1 cellular context compared by ENCODE assay signal in genomic region chr13:99501135-99501951, GRCh38.
TF ChIP-seq lines count a peak whose summit lies in the region.

TSS of gene TM9SF2 (plus strand) at chr13:99501472. CDS start at chr13:99501607, 135 bp downstream.

TF ChIP-seq in H1, 55 proteins besides CTCF, POLR2A, EP300 and RAD21:
- TF ChIP-seq, protein P1, sequence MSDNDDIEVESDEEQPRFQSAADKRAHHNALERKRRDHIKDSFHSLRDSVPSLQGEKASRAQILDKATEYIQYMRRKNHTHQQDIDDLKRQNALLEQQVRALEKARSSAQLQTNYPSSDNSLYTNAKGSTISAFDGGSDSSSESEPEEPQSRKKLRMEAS (IDR thresholded peaks at IDR 0.05): peak; percentile 73
- peak; percentile 94 for TF ChIP-seq RBBP5 (IDR thresholded peaks at IDR 0.05; ENCODE audit: borderline replicate concordance, low read depth, low read length)
- TF ChIP-seq, protein P2, sequence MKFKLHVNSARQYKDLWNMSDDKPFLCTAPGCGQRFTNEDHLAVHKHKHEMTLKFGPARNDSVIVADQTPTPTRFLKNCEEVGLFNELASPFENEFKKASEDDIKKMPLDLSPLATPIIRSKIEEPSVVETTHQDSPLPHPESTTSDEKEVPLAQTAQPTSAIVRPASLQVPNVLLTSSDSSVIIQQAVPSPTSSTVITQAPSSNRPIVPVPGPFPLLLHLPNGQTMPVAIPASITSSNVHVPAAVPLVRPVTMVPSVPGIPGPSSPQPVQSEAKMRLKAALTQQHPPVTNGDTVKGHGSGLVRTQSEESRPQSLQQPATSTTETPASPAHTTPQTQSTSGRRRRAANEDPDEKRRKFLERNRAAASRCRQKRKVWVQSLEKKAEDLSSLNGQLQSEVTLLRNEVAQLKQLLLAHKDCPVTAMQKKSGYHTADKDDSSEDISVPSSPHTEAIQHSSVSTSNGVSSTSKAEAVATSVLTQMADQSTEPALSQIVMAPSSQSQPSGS (IDR thresholded peaks at IDR 0.05; ENCODE audit: low read length): no peak
- peak; percentile 73 for TF ChIP-seq KDM4A (IDR thresholded peaks at IDR 0.05; ENCODE audit: low read depth, low read length, severe bottlenecking)
- TF ChIP-seq, protein P3, sequence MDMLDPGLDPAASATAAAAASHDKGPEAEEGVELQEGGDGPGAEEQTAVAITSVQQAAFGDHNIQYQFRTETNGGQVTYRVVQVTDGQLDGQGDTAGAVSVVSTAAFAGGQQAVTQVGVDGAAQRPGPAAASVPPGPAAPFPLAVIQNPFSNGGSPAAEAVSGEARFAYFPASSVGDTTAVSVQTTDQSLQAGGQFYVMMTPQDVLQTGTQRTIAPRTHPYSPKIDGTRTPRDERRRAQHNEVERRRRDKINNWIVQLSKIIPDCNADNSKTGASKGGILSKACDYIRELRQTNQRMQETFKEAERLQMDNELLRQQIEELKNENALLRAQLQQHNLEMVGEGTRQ (IDR thresholded peaks at IDR 0.05; ENCODE audit: low read length): no peak
- TF ChIP-seq JUN (IDR thresholded peaks at IDR 0.05; ENCODE audit: low read depth, low read length): no peak
- TF ChIP-seq, protein P4, sequence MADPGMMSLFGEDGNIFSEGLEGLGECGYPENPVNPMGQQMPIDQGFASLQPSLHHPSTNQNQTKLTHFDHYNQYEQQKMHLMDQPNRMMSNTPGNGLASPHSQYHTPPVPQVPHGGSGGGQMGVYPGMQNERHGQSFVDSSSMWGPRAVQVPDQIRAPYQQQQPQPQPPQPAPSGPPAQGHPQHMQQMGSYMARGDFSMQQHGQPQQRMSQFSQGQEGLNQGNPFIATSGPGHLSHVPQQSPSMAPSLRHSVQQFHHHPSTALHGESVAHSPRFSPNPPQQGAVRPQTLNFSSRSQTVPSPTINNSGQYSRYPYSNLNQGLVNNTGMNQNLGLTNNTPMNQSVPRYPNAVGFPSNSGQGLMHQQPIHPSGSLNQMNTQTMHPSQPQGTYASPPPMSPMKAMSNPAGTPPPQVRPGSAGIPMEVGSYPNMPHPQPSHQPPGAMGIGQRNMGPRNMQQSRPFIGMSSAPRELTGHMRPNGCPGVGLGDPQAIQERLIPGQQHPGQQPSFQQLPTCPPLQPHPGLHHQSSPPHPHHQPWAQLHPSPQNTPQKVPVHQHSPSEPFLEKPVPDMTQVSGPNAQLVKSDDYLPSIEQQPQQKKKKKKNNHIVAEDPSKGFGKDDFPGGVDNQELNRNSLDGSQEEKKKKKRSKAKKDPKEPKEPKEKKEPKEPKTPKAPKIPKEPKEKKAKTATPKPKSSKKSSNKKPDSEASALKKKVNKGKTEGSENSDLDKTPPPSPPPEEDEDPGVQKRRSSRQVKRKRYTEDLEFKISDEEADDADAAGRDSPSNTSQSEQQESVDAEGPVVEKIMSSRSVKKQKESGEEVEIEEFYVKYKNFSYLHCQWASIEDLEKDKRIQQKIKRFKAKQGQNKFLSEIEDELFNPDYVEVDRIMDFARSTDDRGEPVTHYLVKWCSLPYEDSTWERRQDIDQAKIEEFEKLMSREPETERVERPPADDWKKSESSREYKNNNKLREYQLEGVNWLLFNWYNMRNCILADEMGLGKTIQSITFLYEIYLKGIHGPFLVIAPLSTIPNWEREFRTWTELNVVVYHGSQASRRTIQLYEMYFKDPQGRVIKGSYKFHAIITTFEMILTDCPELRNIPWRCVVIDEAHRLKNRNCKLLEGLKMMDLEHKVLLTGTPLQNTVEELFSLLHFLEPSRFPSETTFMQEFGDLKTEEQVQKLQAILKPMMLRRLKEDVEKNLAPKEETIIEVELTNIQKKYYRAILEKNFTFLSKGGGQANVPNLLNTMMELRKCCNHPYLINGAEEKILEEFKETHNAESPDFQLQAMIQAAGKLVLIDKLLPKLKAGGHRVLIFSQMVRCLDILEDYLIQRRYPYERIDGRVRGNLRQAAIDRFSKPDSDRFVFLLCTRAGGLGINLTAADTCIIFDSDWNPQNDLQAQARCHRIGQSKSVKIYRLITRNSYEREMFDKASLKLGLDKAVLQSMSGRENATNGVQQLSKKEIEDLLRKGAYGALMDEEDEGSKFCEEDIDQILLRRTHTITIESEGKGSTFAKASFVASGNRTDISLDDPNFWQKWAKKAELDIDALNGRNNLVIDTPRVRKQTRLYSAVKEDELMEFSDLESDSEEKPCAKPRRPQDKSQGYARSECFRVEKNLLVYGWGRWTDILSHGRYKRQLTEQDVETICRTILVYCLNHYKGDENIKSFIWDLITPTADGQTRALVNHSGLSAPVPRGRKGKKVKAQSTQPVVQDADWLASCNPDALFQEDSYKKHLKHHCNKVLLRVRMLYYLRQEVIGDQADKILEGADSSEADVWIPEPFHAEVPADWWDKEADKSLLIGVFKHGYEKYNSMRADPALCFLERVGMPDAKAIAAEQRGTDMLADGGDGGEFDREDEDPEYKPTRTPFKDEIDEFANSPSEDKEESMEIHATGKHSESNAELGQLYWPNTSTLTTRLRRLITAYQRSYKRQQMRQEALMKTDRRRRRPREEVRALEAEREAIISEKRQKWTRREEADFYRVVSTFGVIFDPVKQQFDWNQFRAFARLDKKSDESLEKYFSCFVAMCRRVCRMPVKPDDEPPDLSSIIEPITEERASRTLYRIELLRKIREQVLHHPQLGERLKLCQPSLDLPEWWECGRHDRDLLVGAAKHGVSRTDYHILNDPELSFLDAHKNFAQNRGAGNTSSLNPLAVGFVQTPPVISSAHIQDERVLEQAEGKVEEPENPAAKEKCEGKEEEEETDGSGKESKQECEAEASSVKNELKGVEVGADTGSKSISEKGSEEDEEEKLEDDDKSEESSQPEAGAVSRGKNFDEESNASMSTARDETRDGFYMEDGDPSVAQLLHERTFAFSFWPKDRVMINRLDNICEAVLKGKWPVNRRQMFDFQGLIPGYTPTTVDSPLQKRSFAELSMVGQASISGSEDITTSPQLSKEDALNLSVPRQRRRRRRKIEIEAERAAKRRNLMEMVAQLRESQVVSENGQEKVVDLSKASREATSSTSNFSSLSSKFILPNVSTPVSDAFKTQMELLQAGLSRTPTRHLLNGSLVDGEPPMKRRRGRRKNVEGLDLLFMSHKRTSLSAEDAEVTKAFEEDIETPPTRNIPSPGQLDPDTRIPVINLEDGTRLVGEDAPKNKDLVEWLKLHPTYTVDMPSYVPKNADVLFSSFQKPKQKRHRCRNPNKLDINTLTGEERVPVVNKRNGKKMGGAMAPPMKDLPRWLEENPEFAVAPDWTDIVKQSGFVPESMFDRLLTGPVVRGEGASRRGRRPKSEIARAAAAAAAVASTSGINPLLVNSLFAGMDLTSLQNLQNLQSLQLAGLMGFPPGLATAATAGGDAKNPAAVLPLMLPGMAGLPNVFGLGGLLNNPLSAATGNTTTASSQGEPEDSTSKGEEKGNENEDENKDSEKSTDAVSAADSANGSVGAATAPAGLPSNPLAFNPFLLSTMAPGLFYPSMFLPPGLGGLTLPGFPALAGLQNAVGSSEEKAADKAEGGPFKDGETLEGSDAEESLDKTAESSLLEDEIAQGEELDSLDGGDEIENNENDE (IDR thresholded peaks at IDR 0.05; ENCODE audit: insufficient replicate concordance, low read length): no peak
- TF ChIP-seq BCL11A (IDR thresholded peaks at IDR 0.05; ENCODE audit: low read depth in 2 of 2, low read length in 2 of 2): no peak
- TF ChIP-seq ASH2L (IDR thresholded peaks at IDR 0.05; ENCODE audit: low read length): peak; percentile 98
- TF ChIP-seq BACH1 (IDR thresholded peaks at IDR 0.05; ENCODE audit: low read length): no peak
- no peak for TF ChIP-seq SIX5 (IDR thresholded peaks at IDR 0.05; ENCODE audit: low read depth, low read length)
- 0 out of 2 replicates have a peak, but pooled peaks have one; percentile 1 for TF ChIP-seq SRF (IDR thresholded peaks at IDR 0.05; ENCODE audit: low read depth, low read length)
- no peak for TF ChIP-seq BRCA1 (IDR thresholded peaks at IDR 0.05; ENCODE audit: low read depth, low read length)
- peak; percentile 96 for TF ChIP-seq SP1 (IDR thresholded peaks at IDR 0.05; ENCODE audit: low read depth, low read length)
- TF ChIP-seq JUND (IDR thresholded peaks at IDR 0.05; ENCODE audit: low read length): no peak
- peak; percentile 3 for TF ChIP-seq NANOG (IDR thresholded peaks at IDR 0.05; ENCODE audit: insufficient read depth, low read depth, low read length, poor library complexity, severe bottlenecking)
- TF ChIP-seq TCF12 (IDR thresholded peaks at IDR 0.05; ENCODE audit: low read depth, low read length): no peak
- peak; percentile 72; the same call in 1 of the 2 replicates for TF ChIP-seq KDM5A (IDR thresholded peaks at IDR 0.05; ENCODE audit: low read length)
- TF ChIP-seq CBX8 (IDR thresholded peaks at IDR 0.05; ENCODE audit: borderline replicate concordance, low read depth, low read length): no peak
- peak; percentile 77 for TF ChIP-seq SAP30 (IDR thresholded peaks at IDR 0.05; ENCODE audit: insufficient read depth, insufficient replicate concordance, low read length)
- no peak for TF ChIP-seq RNF2 (IDR thresholded peaks at IDR 0.05; ENCODE audit: borderline replicate concordance, low read depth, low read length, missing control alignments, poor library complexity, severe bottlenecking)
- peak; percentile 91 for TF ChIP-seq NRF1 (IDR thresholded peaks at IDR 0.05; ENCODE audit: low read depth, low read length)
- no peak for TF ChIP-seq MAFK (IDR thresholded peaks at IDR 0.05; ENCODE audit: low read depth, low read length)
- TF ChIP-seq CHD1 (IDR thresholded peaks at IDR 0.05; ENCODE audit: low read depth, low read length): no peak
- TF ChIP-seq TAF1 (IDR thresholded peaks at IDR 0.05; ENCODE audit: low read depth, low read length): peak; percentile 82
- TF ChIP-seq TEAD4 (IDR thresholded peaks at IDR 0.05; ENCODE audit: low read depth, low read length): no peak
- peak; percentile 53; the same call in 1 of the 2 replicates for TF ChIP-seq POLR2AphosphoS5 (IDR thresholded peaks at IDR 0.05; ENCODE audit: low read depth, low read length)
- peak; percentile 38; the same call in 1 of the 2 replicates for TF ChIP-seq YY1 (IDR thresholded peaks at IDR 0.05; ENCODE audit: low read depth, low read length)
- no peak for TF ChIP-seq EZH2 (IDR thresholded peaks at IDR 0.05; ENCODE audit: low read depth, low read length, severe bottlenecking)
- peak; percentile 84 for TF ChIP-seq EGR1 (IDR thresholded peaks at IDR 0.05; ENCODE audit: borderline replicate concordance, low read depth, low read length)
- TF ChIP-seq SIRT6 (IDR thresholded peaks at IDR 0.05; ENCODE audit: low read length): no peak
- TF ChIP-seq SIN3A (conservative IDR thresholded peaks at IDR 0.05 in 1 of 2, IDR thresholded peaks at IDR 0.05 in 1 of 2; ENCODE audit: low read depth in 1 of 2, low read length in 2 of 2): peak; percentile 78 to 86; a peak in 3 of 4 replicates
- TF ChIP-seq SP2 (IDR thresholded peaks at IDR 0.05; ENCODE audit: low read length): no peak
- TF ChIP-seq POU5F1 (IDR thresholded peaks at IDR 0.05; ENCODE audit: low read depth, low read length): no peak
- TF ChIP-seq KDM1A (IDR thresholded peaks at IDR 0.05; ENCODE audit: borderline replicate concordance, low read length): no peak
- TF ChIP-seq CBX5 (IDR thresholded peaks at IDR 0.05; ENCODE audit: low read depth, low read length): no peak
- no peak for TF ChIP-seq CTBP2 (IDR thresholded peaks at IDR 0.05; ENCODE audit: borderline replicate concordance, insufficient read depth, insufficient read length, low read length)
- no peak for TF ChIP-seq GTF2F1 (IDR thresholded peaks at IDR 0.05; ENCODE audit: borderline replicate concordance, low read depth, low read length)
- peak; percentile 85 for TF ChIP-seq PHF8 (conservative IDR thresholded peaks at IDR 0.05; ENCODE audit: low read depth, low read length)
- TF ChIP-seq CEBPB (IDR thresholded peaks at IDR 0.05; ENCODE audit: low read depth, low read length): no peak
- TF ChIP-seq CHD2 (IDR thresholded peaks at IDR 0.05; ENCODE audit: low read length): no peak; the same call in 1 of the 2 replicates
- no peak for TF ChIP-seq ZNF274 (IDR thresholded peaks at IDR 0.05; ENCODE audit: borderline replicate concordance, extremely low read depth, low read length)
- TF ChIP-seq TAF7 (optimal IDR thresholded peaks at IDR 0.05; ENCODE audit: borderline replicate concordance, low read depth, low read length): peak; percentile 1
- TF ChIP-seq CREB1 (IDR thresholded peaks at IDR 0.05): peak; percentile 91
- no peak for TF ChIP-seq HDAC6 (IDR thresholded peaks at IDR 0.05; ENCODE audit: low read depth, low read length)
- TF ChIP-seq RXRA (IDR thresholded peaks at IDR 0.05; ENCODE audit: insufficient read depth, low read depth, low read length): no peak
- no peak for TF ChIP-seq FOSL1 (IDR thresholded peaks at IDR 0.05; ENCODE audit: insufficient read depth, low read depth, low read length)
- TF ChIP-seq GABPA (IDR thresholded peaks at IDR 0.05; ENCODE audit: borderline replicate concordance, insufficient read depth, low read length): no peak; the same call in 1 of the 2 replicates
- 0 out of 2 replicates have a peak, but pooled peaks have one; percentile 12 for TF ChIP-seq ATF3 (IDR thresholded peaks at IDR 0.05; ENCODE audit: insufficient read depth, low read depth, low read length)
- TF ChIP-seq HDAC2 (IDR thresholded peaks at IDR 0.05; ENCODE audit: borderline replicate concordance in 1 of 2, low read depth in 2 of 2, low read length in 2 of 2): no peak
- no peak for TF ChIP-seq RFX5 (IDR thresholded peaks at IDR 0.05; ENCODE audit: borderline replicate concordance, low read depth, low read length)
- no peak for TF ChIP-seq SP4 (IDR thresholded peaks at IDR 0.05; ENCODE audit: low read length)
- TF ChIP-seq E2F6 (IDR thresholded peaks at IDR 0.05): peak; percentile 57; the same call in 1 of the 2 replicates
- TF ChIP-seq SUZ12 (IDR thresholded peaks at IDR 0.05; ENCODE audit: low read length): no peak
- TF ChIP-seq TBP (IDR thresholded peaks at IDR 0.05; ENCODE audit: low read depth, low read length): 0 out of 2 replicates have a peak, but pooled peaks have one; percentile 19
